Comparison of ENCODE assay signal across 13 cellular contexts in genomic region chr16:3075546-3075937, GRCh38. TPM values are rescaled to one million over a fixed set of nuclear protein-coding genes. Genes with fewer than 3 reads are reported as not detected.
DNase-seq lines count a peak whose midpoint lies in the region; ATAC-seq, FAIRE-seq and TF ChIP-seq lines count a peak whose summit lies in the region.
"Not testable (repeated sequence)": the region's sequence is repeated elsewhere in the genome, so short reads cannot be mapped to it uniquely, and the experiment has no call there.
"Had no signal": no experiment of that assay in that cellular context is flagged by ENCODE, and none has a peak within 500 bp of the region (broad histone marks: within the 10 kb centered on the region; RNA-seq: fewer than 3 reads in every experiment).

No MANE protein-coding gene starts in this region.

- peak overlapping the region; percentile 95 for H3K27ac Mint-ChIP-seq in CD8-positive, alpha-beta T cell
- peak overlapping the region; percentile 97 for H3K27ac Mint-ChIP-seq in activated T-cell treated with anti-CD3 and anti-CD28 coated beads, Interleukin-2, amount 50 U/mL, for 24 hours
- H3K27ac Mint-ChIP-seq in natural killer cell = peak overlapping the region; percentile 91 to 97

- peak overlapping the region; percentile 50 for H3K9ac ChIP-seq in SU-DHL-6 (ENCODE audit: low read length)
- H3K9ac ChIP-seq in K562 (ENCODE audit: insufficient read depth in 1 of 2, low read depth in 2 of 2, low read length in 2 of 2) = not testable (repeated sequence)

- peak overlapping the region; percentile 78 for H3K4me2 ChIP-seq in SU-DHL-6 (ENCODE audit: low read depth, low read length, poor library complexity, severe bottlenecking)
- H3K4me2 ChIP-seq in K562 (ENCODE audit: insufficient read depth, low read length) = not testable (repeated sequence)

- H4K20me1 ChIP-seq in SU-DHL-6 (ENCODE audit: low read depth, low read length); K562 (replicated peaks; ENCODE audit: control insufficient read depth, insufficient read depth, low read length): not testable (repeated sequence)

- TF ChIP-seq POLR2A in K562 (conservative IDR thresholded peaks at IDR 0.05); testis (IDR thresholded peaks at IDR 0.05): not testable (repeated sequence)

- H3K27ac ChIP-seq in CD8-positive, alpha-beta T cell (ENCODE audit: low read depth, low read length) = peak overlapping the region; percentile 49
- peak overlapping the region; percentile 50 for H3K27ac ChIP-seq in HL-60 (replicated peaks)
- peak overlapping the region; percentile 97 for H3K27ac ChIP-seq in SU-DHL-6 (ENCODE audit: low read depth, low read length)
- not testable (repeated sequence) for H3K27ac ChIP-seq in K562 (ENCODE audit: extremely low read depth, low read depth, low read length); right atrium auricular region
- peak overlapping the region in 1 of 2 donors; percentile 25 for H3K27ac ChIP-seq in testis

- peaks cover 24% of the 10 kb centered on the region; the same call in 1 of the 2 replicates for H3F3A ChIP-seq in SU-DHL-6 (ENCODE audit: insufficient read depth)

- not testable (repeated sequence) for TF ChIP-seq RAD21 in K562 (CRISPR knock-in tag; conservative IDR thresholded peaks at IDR 0.05 in 1 of 2, IDR thresholded peaks at IDR 0.05 in 1 of 2)

- POLR2A ChIA-PET in CD8-positive, alpha-beta T cell (lab: Charles Lee) = interaction anchor here (0.6 to 6.0 kb wide), 16 partner anchors 8 to 148 kb away, joined by 3 to 58 read pairs (median 4); partner anchors contain the start of genes IL32, ZNF213 and ZSCAN10
- POLR2A ChIA-PET in K562 (lab: Yijun Ruan, JAX) = interaction anchor here (1.1 to 1.3 kb wide), 2 partner anchors 12 to 55 kb away, joined by 4 to 5 read pairs; partner anchors contain the start of gene TNFRSF12A

- CTCF ChIA-PET in CD8-positive, alpha-beta T cell (lab: Charles Lee) = interaction anchor here (1.1 to 5.2 kb wide), 14 partner anchors 11 to 91 kb away, joined by 3 to 55 read pairs (median 4); partner anchors contain the start of gene ZSCAN10
- CTCF ChIA-PET in K562 (lab: Yijun Ruan, JAX; ENCODE audit: low intra/inter-chr PET ratio) = not testable (repeated sequence)

- DNase-seq in CD8-positive, alpha-beta T cell = peak in 1 of 7 experiments; percentile 62
- not testable (repeated sequence) for DNase-seq in HL-60 (ENCODE audit: low read depth in 1 of 2, low spot score in 1 of 2); natural killer cell
- peak; percentile 62 for DNase-seq in activated T-cell treated with anti-CD3 and anti-CD28 coated beads, Interleukin-2, amount 50 U/mL, for 24 hours
- DNase-seq in K562 (ENCODE audit: extremely low read depth in 1 of 4, low spot score in 3 of 4) (peak in 1 of 4 experiments; percentile 4), right atrium auricular region (ENCODE audit: low spot score) (peak; percentile 69), testis (peak; percentile 87)

- peak overlapping the region; percentile 3 for H3K4me3 ChIP-seq in CD8-positive, alpha-beta T cell (ENCODE audit: low read depth, low read length)
- not testable (repeated sequence) for H3K4me3 ChIP-seq in HL-60 (replicated peaks; ENCODE audit: insufficient read depth, low read length); SU-DHL-6 (ENCODE audit: insufficient read depth, low read length, poor library complexity, severe bottlenecking); K562; right atrium auricular region; testis

- peaks cover 82% of the 10 kb centered on the region for H3K4me1 ChIP-seq in CD8-positive, alpha-beta T cell (ENCODE audit: insufficient read depth, low read length)
- peaks cover 6 to 15% of the 10 kb centered on the region in 2 experiments; a peak in 4 of 5 replicates for H3K4me1 ChIP-seq in K562 (replicated peaks in 1 of 2; ENCODE audit: control insufficient read depth in 2 of 2, insufficient read depth in 2 of 2, low read length in 2 of 2)
- not testable (repeated sequence) for H3K4me1 ChIP-seq in right atrium auricular region, testis

- H3K9me2 ChIP-seq in SU-DHL-6 (replicated peaks; ENCODE audit: insufficient read depth, low read length) = not testable (repeated sequence)

- H3K9me1 ChIP-seq in K562 (ENCODE audit: control insufficient read depth, insufficient read depth, low read length) = not testable (repeated sequence)

- peak; percentile 18 for ATAC-seq in CD8-positive, alpha-beta T cell
- ATAC-seq in K562 = 0 out of 3 replicates have a peak, but pooled peaks have one; percentile 19
- peak in 2 of 3 donors; percentile 5 to 19 for ATAC-seq in natural killer cell

- H3K27me3 Mint-ChIP-seq in CD8-positive, alpha-beta T cell (ENCODE audit: low read depth); activated T-cell treated with anti-CD3 and anti-CD28 coated beads, Interleukin-2, amount 50 U/mL, for 24 hours; natural killer cell (ENCODE audit: low read depth in 2 of 2): not testable (repeated sequence)

- BruUV-seq in K562 (replicated peaks; lab: Mats Ljungman, UMichigan) = not testable (repeated sequence)

- peak overlapping the region; percentile 72 for H3K4me3 Mint-ChIP-seq in CD8-positive, alpha-beta T cell
- H3K4me3 Mint-ChIP-seq in activated T-cell treated with anti-CD3 and anti-CD28 coated beads, Interleukin-2, amount 50 U/mL, for 24 hours = peak overlapping the region; percentile 75
- H3K4me3 Mint-ChIP-seq in natural killer cell = peak overlapping the region; percentile 74

- peak overlapping the region; percentile 18 for H2AFZ ChIP-seq in SU-DHL-6 (ENCODE audit: low read depth, low read length, severe bottlenecking)
- H2AFZ ChIP-seq in K562 (ENCODE audit: low read depth, low read length) = not testable (repeated sequence)

- H3K79me2 ChIP-seq in SU-DHL-6 (ENCODE audit: insufficient read depth, low read length); K562 (ENCODE audit: control insufficient read depth, insufficient read depth, low read length): not testable (repeated sequence)

- 14% methylated on average over 9 of the region's 9 CpGs for WGBS in K562 (ENCODE audit: insufficient coverage, low coverage, missing lambda C conversion rate)
- 26 to 48% methylated on average over 3 to 9 of the region's 9 CpGs for whole genome bisulfite sequencing in testis, 2 donors

- H3K9me3 Mint-ChIP-seq in CD8-positive, alpha-beta T cell; natural killer cell: not testable (repeated sequence)
- H3K9me3 Mint-ChIP-seq in activated T-cell treated with anti-CD3 and anti-CD28 coated beads, Interleukin-2, amount 50 U/mL, for 24 hours = peaks cover 11% of the 10 kb centered on the region

- not testable (repeated sequence) for H3K36me3 ChIP-seq in CD8-positive, alpha-beta T cell (ENCODE audit: insufficient read depth, low read length); SU-DHL-6 (ENCODE audit: low read length); K562 (ENCODE audit: control insufficient read depth, insufficient read depth, low read length); right atrium auricular region; testis (ENCODE audit: low read depth, missing control alignments)

- in situ Hi-C loops in K562 (cut with MboI) = not testable (repeated sequence)

- not testable (repeated sequence) for FAIRE-seq in K562 (lab: Jason Lieb, UNC)

- intact Hi-C loops in CD8-positive, alpha-beta T cell (cut with DNase I, micrococcal nuclease) = loop anchor here (1.0 to 2.0 kb wide), 4 partner anchors 8 to 21 kb away; no protein-coding TSS in a partner anchor
- intact Hi-C loops in K562 (cut with micrococcal nuclease); testis (cut with DNase I; ENCODE audit: low total_unique reads): not testable (repeated sequence)
- intact Hi-C loops in natural killer cell (cut with micrococcal nuclease) = loop anchor here (5.0 kb wide), 1 partner anchor 77 kb away; no protein-coding TSS in a partner anchor

- TF ChIP-seq CTCF in CD8-positive, alpha-beta T cell (IDR thresholded peaks at IDR 0.05); HL-60 (IDR thresholded peaks at IDR 0.05; ENCODE audit: insufficient read depth, low read length); SU-DHL-6 (IDR thresholded peaks at IDR 0.05; ENCODE audit: insufficient read depth, low read length, poor library complexity, severe bottlenecking); K562 (IDR thresholded peaks at IDR 0.05 in 2 of 3, conservative IDR thresholded peaks at IDR 0.05 in 1 of 3; ENCODE audit: insufficient read depth in 2 of 3, low read depth in 1 of 3, low read length in 3 of 3); right atrium auricular region (IDR thresholded peaks at IDR 0.05); natural killer cell (IDR thresholded peaks at IDR 0.05); testis (IDR thresholded peaks at IDR 0.05): not testable (repeated sequence)

- H3K4me1 Mint-ChIP-seq in CD8-positive, alpha-beta T cell (ENCODE audit: low read depth) = peaks cover 84% of the 10 kb centered on the region
- peaks cover 83% of the 10 kb centered on the region for H3K4me1 Mint-ChIP-seq in activated T-cell treated with anti-CD3 and anti-CD28 coated beads, Interleukin-2, amount 50 U/mL, for 24 hours (ENCODE audit: low read depth)
- peaks cover 82 to 86% of the 10 kb centered on the region in 2 donors for H3K4me1 Mint-ChIP-seq in natural killer cell

- not testable (repeated sequence) for H3K9me3 ChIP-seq in CD8-positive, alpha-beta T cell (ENCODE audit: low read length); SU-DHL-6 (ENCODE audit: insufficient read depth, low read length); K562 (replicated peaks; ENCODE audit: control insufficient read depth, insufficient read depth, low read depth, low read length); right atrium auricular region; testis

- H3K27me3 ChIP-seq in CD8-positive, alpha-beta T cell (ENCODE audit: insufficient read depth, low read length); HL-60 (ENCODE audit: insufficient read depth, poor library complexity, severe bottlenecking); SU-DHL-6 (ENCODE audit: low read length); right atrium auricular region; testis: not testable (repeated sequence)
- H3K27me3 ChIP-seq in K562 (ENCODE audit: control insufficient read depth in 2 of 2, insufficient read depth in 2 of 2, low read length in 2 of 2) = peaks cover 9 to 18% of the 10 kb centered on the region in 2 experiments

- TF ChIP-seq EP300 in K562 (IDR thresholded peaks at IDR 0.05; ENCODE audit: low read length) = not testable (repeated sequence)

- not testable (repeated sequence) for H3K36me3 Mint-ChIP-seq in CD8-positive, alpha-beta T cell; natural killer cell
- peaks cover 36% of the 10 kb centered on the region for H3K36me3 Mint-ChIP-seq in activated T-cell treated with anti-CD3 and anti-CD28 coated beads, Interleukin-2, amount 50 U/mL, for 24 hours (ENCODE audit: low read depth)

RNA-seq across cellular contexts. Expression of gene IL32, which starts 10.1 kb away (rescaled TPM):
- 100 to 1,000 TPM; 123 to 127 TPM for total RNA-seq in CD8-positive, alpha-beta T cell
- 1.1 TPM in 1 of 2 replicates, not detected in the other for total RNA-seq in K562 (2011; cell fraction: chromatin; rRNA removed; ENCODE audit: low replicate concordance)
- 0.50 and 1.1 TPM in 2 replicates for total RNA-seq in K562 (2011; cell fraction: nucleolus; rRNA removed)
- not detected in 2 replicates for total RNA-seq in K562 (2011; cell fraction: nucleoplasm; rRNA removed)
- total RNA-seq in K562 (2014; rRNA removed) = not detected in 2 replicates
- total RNA-seq in K562 (2014; rRNA removed; fragmentation: Illumina TruSeq; extraction: Trizol) = not detected in 2 replicates
- total RNA-seq in K562 (2015; rRNA removed; fragmentation: Illumina TruSeq; extraction: Trizol) = not detected in 2 replicates
- total RNA-seq in K562 (2021) = 1.5 and 2.2 TPM in 2 replicates
- polyA plus RNA-seq in K562 (2011; rRNA removed) = 0.21 TPM in 1 of 2 replicates, not detected in the other
- 0.40 TPM in 2 replicates for polyA plus RNA-seq in K562 (2011; cell fraction: cytosol; rRNA removed)
- polyA plus RNA-seq in K562 (2011; cell fraction: nucleus; rRNA removed) = 0.29 and 0.43 TPM in 2 replicates
- 1.0 and 5.1 TPM in 2 replicates for polyA plus RNA-seq in K562 (2012)
- polyA plus RNA-seq in K562 (2014; fragmentation: Illumina TruSeq; extraction: Trizol) = 0.31 and 0.64 TPM in 2 replicates
- polyA plus RNA-seq in K562 (2014; fragmentation: Nextera tagmentation; extraction: Ambion mirVana) = under 1 TPM; 0.24 to 0.42 TPM
- 0.43 and 2.0 TPM in 2 replicates for polyA plus RNA-seq in K562 (2014; rRNA removed)
- not detected in 2 replicates for polyA minus RNA-seq in K562 (2011; rRNA and poly(A)+ RNA removed)
- not detected in 2 replicates for polyA minus RNA-seq in K562 (2011; cell fraction: cytosol; rRNA and poly(A)+ RNA removed)
- not detected in 2 replicates for polyA minus RNA-seq in K562 (2011; cell fraction: nucleus; rRNA and poly(A)+ RNA removed)
- 10 to 100 TPM; 52.9 to 56.0 TPM for total RNA-seq in right atrium auricular region
- total RNA-seq in natural killer cell = 100 to 1,000 TPM; 305 to 562 (median 319) TPM
- total RNA-seq in testis = 10 to 100 TPM; 27.1 to 33.0 TPM
- polyA plus RNA-seq in testis (ENCODE audit: insufficient read depth, low read depth, low replicate concordance) = 62.2 TPM

RNA-seq across cellular contexts. Expression of gene ZSCAN10, which starts 23.6 kb away (rescaled TPM):
- under 1 TPM in 1 of 2 experiments, not detected in 1; 0.62 TPM for total RNA-seq in CD8-positive, alpha-beta T cell
- total RNA-seq in K562 (2011; cell fraction: chromatin; rRNA removed; ENCODE audit: low replicate concordance) = not detected in 2 replicates
- total RNA-seq in K562 (2011; cell fraction: nucleolus; rRNA removed) = 0.17 TPM in 1 of 2 replicates, not detected in the other
- total RNA-seq in K562 (2011; cell fraction: nucleoplasm; rRNA removed) = 0.37 TPM in 1 of 2 replicates, not detected in the other
- total RNA-seq in K562 (2014; rRNA removed) (not detected in 2 replicates), K562 (2014; rRNA removed; fragmentation: Illumina TruSeq; extraction: Trizol) (not detected in 2 replicates), K562 (2015; rRNA removed; fragmentation: Illumina TruSeq; extraction: Trizol) (not detected in 2 replicates), K562 (2021) (0.16 and 0.22 TPM in 2 replicates), right atrium auricular region (not detected), natural killer cell (under 1 TPM; 0.65 to 0.96 (median 0.77) TPM), testis (under 1 TPM; 0.79 to 0.93 TPM)
- polyA plus RNA-seq in K562 (2011; rRNA removed) (not detected in 2 replicates), K562 (2014; fragmentation: Illumina TruSeq; extraction: Trizol) (not detected in 2 replicates), K562 (2014; fragmentation: Nextera tagmentation; extraction: Ambion mirVana) (not detected), K562 (2014; rRNA removed) (not detected in 2 replicates), testis (ENCODE audit: insufficient read depth, low read depth, low replicate concordance) (0.91 TPM)
- 0.03 TPM in 1 of 2 replicates, not detected in the other for polyA plus RNA-seq in K562 (2011; cell fraction: cytosol; rRNA removed)
- 0.10 TPM in 1 of 2 replicates, not detected in the other for polyA plus RNA-seq in K562 (2011; cell fraction: nucleus; rRNA removed)
- polyA plus RNA-seq in K562 (2012) = 0.14 TPM in 1 of 2 replicates, not detected in the other
- not detected in 2 replicates for polyA minus RNA-seq in K562 (2011; rRNA and poly(A)+ RNA removed)
- not detected in 2 replicates for polyA minus RNA-seq in K562 (2011; cell fraction: cytosol; rRNA and poly(A)+ RNA removed)
- not detected in 2 replicates for polyA minus RNA-seq in K562 (2011; cell fraction: nucleus; rRNA and poly(A)+ RNA removed)
- total RNA-seq: cerebellum, fibroblast of lung, HFFc6, lung microvascular endothelial cell, myocyte had no signal

RNA-seq across cellular contexts. Expression of gene MMP25, which starts 29.2 kb away (rescaled TPM):
- under 1 TPM; 0.11 to 0.36 TPM for total RNA-seq in CD8-positive, alpha-beta T cell
- 0.14 TPM in 1 of 2 replicates, not detected in the other for total RNA-seq in K562 (2011; cell fraction: chromatin; rRNA removed; ENCODE audit: low replicate concordance)
- 0.17 TPM in 1 of 2 replicates, not detected in the other for total RNA-seq in K562 (2011; cell fraction: nucleolus; rRNA removed)
- 0.07 and 0.15 TPM in 2 replicates for total RNA-seq in K562 (2011; cell fraction: nucleoplasm; rRNA removed)
- total RNA-seq in K562 (2014; rRNA removed) (not detected in 2 replicates), K562 (2014; rRNA removed; fragmentation: Illumina TruSeq; extraction: Trizol) (not detected in 2 replicates), K562 (2015; rRNA removed; fragmentation: Illumina TruSeq; extraction: Trizol) (0.04 TPM in 1 of 2 replicates, not detected in the other), K562 (2021) (0.09 TPM in 1 of 2 replicates, not detected in the other), right atrium auricular region (1 to 10 TPM in 1 of 2 donors, under 1 TPM in 1; 0.30 to 1.7 TPM), natural killer cell (10 to 100 TPM in 1 of 3 donors, 1 to 10 TPM in 2; 2.0 to 62.2 (median 5.6) TPM), testis (1 to 10 TPM in 1 of 2 donors, under 1 TPM in 1; 0.62 to 1.5 TPM)
- polyA plus RNA-seq in K562 (2011; rRNA removed) (not detected in 2 replicates), K562 (2014; fragmentation: Illumina TruSeq; extraction: Trizol) (0.03 TPM in 1 of 2 replicates, not detected in the other), K562 (2014; fragmentation: Nextera tagmentation; extraction: Ambion mirVana) (not detected), K562 (2014; rRNA removed) (not detected in 2 replicates), testis (ENCODE audit: insufficient read depth, low read depth, low replicate concordance) (0.53 TPM)
- 0.01 TPM in 1 of 2 replicates, not detected in the other for polyA plus RNA-seq in K562 (2011; cell fraction: cytosol; rRNA removed)
- 0.03 and 0.08 TPM in 2 replicates for polyA plus RNA-seq in K562 (2011; cell fraction: nucleus; rRNA removed)
- 0.51 and 0.58 TPM in 2 replicates for polyA plus RNA-seq in K562 (2012)
- not detected in 2 replicates for polyA minus RNA-seq in K562 (2011; rRNA and poly(A)+ RNA removed)
- polyA minus RNA-seq in K562 (2011; cell fraction: cytosol; rRNA and poly(A)+ RNA removed) = 0.19 TPM in 1 of 2 replicates, not detected in the other
- not detected in 2 replicates for polyA minus RNA-seq in K562 (2011; cell fraction: nucleus; rRNA and poly(A)+ RNA removed)
- total RNA-seq: fibroblast of lung had no signal

RNA-seq across cellular contexts. Expression of gene ZNF205, which starts 36.8 kb away (rescaled TPM):
- total RNA-seq in CD8-positive, alpha-beta T cell = not detected
- 3.9 and 8.4 TPM in 2 replicates for total RNA-seq in K562 (2011; cell fraction: chromatin; rRNA removed; ENCODE audit: low replicate concordance)
- total RNA-seq in K562 (2011; cell fraction: nucleolus; rRNA removed) = 8.7 and 9.3 TPM in 2 replicates
- total RNA-seq in K562 (2011; cell fraction: nucleoplasm; rRNA removed) = 3.0 and 3.1 TPM in 2 replicates
- total RNA-seq in K562 (2014; rRNA removed) (11.8 and 14.2 TPM in 2 replicates), K562 (2014; rRNA removed; fragmentation: Illumina TruSeq; extraction: Trizol) (1.9 and 2.4 TPM in 2 replicates), K562 (2015; rRNA removed; fragmentation: Illumina TruSeq; extraction: Trizol) (5.1 and 5.4 TPM in 2 replicates), K562 (2021) (9.4 and 10.1 TPM in 2 replicates), right atrium auricular region (10 to 100 TPM; 10.5 to 12.4 TPM), natural killer cell (under 1 TPM in 1 of 3 donors, not detected in 2; 0.16 TPM), testis (10 to 100 TPM in 1 of 2 donors, 1 to 10 TPM in 1; 9.8 to 19.4 TPM)
- polyA plus RNA-seq in K562 (2011; rRNA removed) (3.6 and 4.7 TPM in 2 replicates), K562 (2014; fragmentation: Illumina TruSeq; extraction: Trizol) (3.3 and 5.0 TPM in 2 replicates), K562 (2014; fragmentation: Nextera tagmentation; extraction: Ambion mirVana) (not detected), K562 (2014; rRNA removed) (8.3 and 8.7 TPM in 2 replicates), testis (ENCODE audit: insufficient read depth, low read depth, low replicate concordance) (5.5 TPM)
- 6.0 and 16.0 TPM in 2 replicates for polyA plus RNA-seq in K562 (2011; cell fraction: cytosol; rRNA removed)
- polyA plus RNA-seq in K562 (2011; cell fraction: nucleus; rRNA removed) = 6.6 and 12.0 TPM in 2 replicates
- 6.3 and 12.0 TPM in 2 replicates for polyA plus RNA-seq in K562 (2012)
- polyA minus RNA-seq in K562 (2011; rRNA and poly(A)+ RNA removed) = 0.81 and 2.0 TPM in 2 replicates
- polyA minus RNA-seq in K562 (2011; cell fraction: cytosol; rRNA and poly(A)+ RNA removed) = 4.6 and 6.7 TPM in 2 replicates
- polyA minus RNA-seq in K562 (2011; cell fraction: nucleus; rRNA and poly(A)+ RNA removed) = 1.9 and 2.6 TPM in 2 replicates

RNA-seq across cellular contexts. Expression of gene BICDL2, which starts 38.8 kb away (rescaled TPM):
- not detected for total RNA-seq in CD8-positive, alpha-beta T cell
- 0.23 and 0.65 TPM in 2 replicates for total RNA-seq in K562 (2011; cell fraction: chromatin; rRNA removed; ENCODE audit: low replicate concordance)
- total RNA-seq in K562 (2011; cell fraction: nucleolus; rRNA removed) = 1.1 and 1.2 TPM in 2 replicates
- 0.29 and 0.46 TPM in 2 replicates for total RNA-seq in K562 (2011; cell fraction: nucleoplasm; rRNA removed)
- 0.09 and 0.12 TPM in 2 replicates for total RNA-seq in K562 (2014; rRNA removed)
- not detected in 2 replicates for total RNA-seq in K562 (2014; rRNA removed; fragmentation: Illumina TruSeq; extraction: Trizol)
- total RNA-seq in K562 (2015; rRNA removed; fragmentation: Illumina TruSeq; extraction: Trizol) = 0.08 TPM in 1 of 2 replicates, not detected in the other
- total RNA-seq in K562 (2021) = 0.09 TPM in 2 replicates
- 0.18 and 0.28 TPM in 2 replicates for polyA plus RNA-seq in K562 (2011; rRNA removed)
- polyA plus RNA-seq in K562 (2011; cell fraction: cytosol; rRNA removed) = 0.32 and 0.63 TPM in 2 replicates
- 0.28 and 0.41 TPM in 2 replicates for polyA plus RNA-seq in K562 (2011; cell fraction: nucleus; rRNA removed)
- 0.17 and 0.27 TPM in 2 replicates for polyA plus RNA-seq in K562 (2012)
- not detected in 2 replicates for polyA plus RNA-seq in K562 (2014; fragmentation: Illumina TruSeq; extraction: Trizol)
- not detected for polyA plus RNA-seq in K562 (2014; fragmentation: Nextera tagmentation; extraction: Ambion mirVana)
- not detected in 2 replicates for polyA plus RNA-seq in K562 (2014; rRNA removed)
- polyA minus RNA-seq in K562 (2011; rRNA and poly(A)+ RNA removed) = not detected in 2 replicates
- polyA minus RNA-seq in K562 (2011; cell fraction: cytosol; rRNA and poly(A)+ RNA removed) = 0.57 TPM in 1 of 2 replicates, not detected in the other
- polyA minus RNA-seq in K562 (2011; cell fraction: nucleus; rRNA and poly(A)+ RNA removed) = 0.44 and 0.54 TPM in 2 replicates
- total RNA-seq in right atrium auricular region = under 1 TPM in 1 of 2 donors, not detected in 1; 0.28 TPM
- not detected for total RNA-seq in natural killer cell
- 1 to 10 TPM in 1 of 2 donors, under 1 TPM in 1; 0.37 to 1.3 TPM for total RNA-seq in testis
- 0.29 TPM for polyA plus RNA-seq in testis (ENCODE audit: insufficient read depth, low read depth, low replicate concordance)
- total RNA-seq: cerebellum, fibroblast of lung, HFFc6, lung microvascular endothelial cell, myocyte had no signal
- polyA plus RNA-seq: fibroblast of lung had no signal

Comparison
In these comparisons a context has a peak if more than half of its experiments do, and no peak if none do; other contexts are left out.
1. RNA of gene IL32, which starts 10.1 kb away (total RNA-seq): 305 to 562 TPM in natural killer cell, 123 to 127 TPM in CD8-positive, alpha-beta T cell, 52.9 to 56.0 TPM in right atrium auricular region and 27.1 to 33.0 TPM in testis; 0.50 to 2.2 TPM in K562; every median in the first group is over 4 times any median in the second.
2. Peak in every context shown above with its lines, with median percentiles within 50 percentile points of each other: ATAC-seq, H3K27ac Mint-ChIP-seq and H3K4me3 Mint-ChIP-seq.